1 cellular context compared by ENCODE assay signal in genomic region chr1:59316497-59317128, GRCh38.
TF ChIP-seq lines count a peak whose summit lies in the region.

No MANE protein-coding gene starts in this region.

TF ChIP-seq in HepG2, 621 proteins besides CTCF, POLR2A, EP300 and RAD21 (continued from another document):
- TF ChIP-seq ZKSCAN1 (IDR thresholded peaks at IDR 0.05; ENCODE audit: low read length) (no peak), NR0B2 (CRISPR knock-in tag; IDR thresholded peaks at IDR 0.05) (no peak), KDM1A (CRISPR knock-in tag; IDR thresholded peaks at IDR 0.05) (peak; percentile 30; the same call in 1 of the 2 replicates), ZNF629 (CRISPR knock-in tag; conservative IDR thresholded peaks at IDR 0.05) (peak; percentile 89), LCORL (IDR thresholded peaks at IDR 0.05) (no peak), LCORL (CRISPR knock-in tag; IDR thresholded peaks at IDR 0.05) (no peak), ADNP (CRISPR knock-in tag; IDR thresholded peaks at IDR 0.05) (0 out of 2 replicates have a peak, but pooled peaks have one; percentile 22)
- TF ChIP-seq, protein P1, sequence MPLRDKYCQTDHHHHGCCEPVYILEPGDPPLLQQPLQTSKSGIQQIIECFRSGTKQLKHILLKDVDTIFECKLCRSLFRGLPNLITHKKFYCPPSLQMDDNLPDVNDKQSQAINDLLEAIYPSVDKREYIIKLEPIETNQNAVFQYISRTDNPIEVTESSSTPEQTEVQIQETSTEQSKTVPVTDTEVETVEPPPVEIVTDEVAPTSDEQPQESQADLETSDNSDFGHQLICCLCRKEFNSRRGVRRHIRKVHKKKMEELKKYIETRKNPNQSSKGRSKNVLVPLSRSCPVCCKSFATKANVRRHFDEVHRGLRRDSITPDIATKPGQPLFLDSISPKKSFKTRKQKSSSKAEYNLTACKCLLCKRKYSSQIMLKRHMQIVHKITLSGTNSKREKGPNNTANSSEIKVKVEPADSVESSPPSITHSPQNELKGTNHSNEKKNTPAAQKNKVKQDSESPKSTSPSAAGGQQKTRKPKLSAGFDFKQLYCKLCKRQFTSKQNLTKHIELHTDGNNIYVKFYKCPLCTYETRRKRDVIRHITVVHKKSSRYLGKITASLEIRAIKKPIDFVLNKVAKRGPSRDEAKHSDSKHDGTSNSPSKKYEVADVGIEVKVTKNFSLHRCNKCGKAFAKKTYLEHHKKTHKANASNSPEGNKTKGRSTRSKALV (CRISPR knock-in tag; IDR thresholded peaks at IDR 0.05) = no peak
- TF ChIP-seq, protein P2, sequence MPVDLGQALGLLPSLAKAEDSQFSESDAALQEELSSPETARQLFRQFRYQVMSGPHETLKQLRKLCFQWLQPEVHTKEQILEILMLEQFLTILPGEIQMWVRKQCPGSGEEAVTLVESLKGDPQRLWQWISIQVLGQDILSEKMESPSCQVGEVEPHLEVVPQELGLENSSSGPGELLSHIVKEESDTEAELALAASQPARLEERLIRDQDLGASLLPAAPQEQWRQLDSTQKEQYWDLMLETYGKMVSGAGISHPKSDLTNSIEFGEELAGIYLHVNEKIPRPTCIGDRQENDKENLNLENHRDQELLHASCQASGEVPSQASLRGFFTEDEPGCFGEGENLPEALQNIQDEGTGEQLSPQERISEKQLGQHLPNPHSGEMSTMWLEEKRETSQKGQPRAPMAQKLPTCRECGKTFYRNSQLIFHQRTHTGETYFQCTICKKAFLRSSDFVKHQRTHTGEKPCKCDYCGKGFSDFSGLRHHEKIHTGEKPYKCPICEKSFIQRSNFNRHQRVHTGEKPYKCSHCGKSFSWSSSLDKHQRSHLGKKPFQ (CRISPR knock-in tag; IDR thresholded peaks at IDR 0.05; ENCODE audit: insufficient replicate concordance) = no peak
TF ChIP-seq in HepG2: peak in this region for 5.
